ENCODE assay signal across 1 cellular context in genomic region chr11:14520086-14520901, GRCh38.
TF ChIP-seq lines count a peak whose summit lies in the region.

Gene PSMA1 (minus strand): TSS chr11:14520386. CDS start chr11:14520299, 87 bp downstream.

TF ChIP-seq in K562, 482 proteins besides CTCF, POLR2A, EP300 and RAD21 (continued from another document and continues in another):
- no peak for TF ChIP-seq HNRNPH1 (optimal IDR thresholded peaks at IDR 0.05; ENCODE audit: low read depth, low read length)
- TF ChIP-seq ZNF23 (CRISPR knock-in tag; IDR thresholded peaks at IDR 0.05): no peak
- no peak for TF ChIP-seq HBP1 (CRISPR knock-in tag; IDR thresholded peaks at IDR 0.05)
- TF ChIP-seq XRCC3 (IDR thresholded peaks at IDR 0.05): no peak
- TF ChIP-seq SNAPC5 (CRISPR knock-in tag; IDR thresholded peaks at IDR 0.05): no peak
- peak in 2 of 3 experiments; percentile 71 to 80 for TF ChIP-seq YY1 (IDR thresholded peaks at IDR 0.05; ENCODE audit: borderline replicate concordance in 1 of 3, control insufficient read depth in 1 of 3, extremely low read depth in 1 of 3, insufficient read depth in 3 of 3, insufficient read length in 1 of 3, insufficient replicate concordance in 2 of 3, low read depth in 1 of 3, low read length in 2 of 3)
- no peak for TF ChIP-seq RBM39 (optimal IDR thresholded peaks at IDR 0.05; ENCODE audit: low read depth, low read length)
- TF ChIP-seq ZC3H11A (IDR thresholded peaks at IDR 0.05; ENCODE audit: low read depth, low read length): no peak
- no peak for TF ChIP-seq BRF1 (IDR thresholded peaks at IDR 0.05; ENCODE audit: borderline replicate concordance, extremely low read depth, insufficient read length)
- no peak for TF ChIP-seq GATAD2A (IDR thresholded peaks at IDR 0.05)
- peak; percentile 79 for TF ChIP-seq VEZF1 (CRISPR knock-in tag; IDR thresholded peaks at IDR 0.05)
- no peak for TF ChIP-seq MEF2A (IDR thresholded peaks at IDR 0.05; ENCODE audit: control insufficient read depth, low read depth, low read length)
- no peak for TF ChIP-seq ZBTB26 (CRISPR knock-in tag; IDR thresholded peaks at IDR 0.05)
- TF ChIP-seq SMARCE1 (IDR thresholded peaks at IDR 0.05): peak; percentile 18
- peak; percentile 40; the same call in 1 of the 2 replicates for TF ChIP-seq FOXK1 (CRISPR knock-in tag; IDR thresholded peaks at IDR 0.05; ENCODE audit: borderline replicate concordance)
- peak; percentile 90 for TF ChIP-seq ETS1 (conservative IDR thresholded peaks at IDR 0.05; ENCODE audit: control insufficient read depth, low read depth, low read length)
- no peak for TF ChIP-seq FUS (optimal IDR thresholded peaks at IDR 0.05; ENCODE audit: low read depth, low read length)
- TF ChIP-seq MBD1 (CRISPR knock-in tag; IDR thresholded peaks at IDR 0.05): no peak
- TF ChIP-seq ZBTB49 (CRISPR knock-in tag; IDR thresholded peaks at IDR 0.05; ENCODE audit: borderline replicate concordance): no peak
- peak; percentile 85 for TF ChIP-seq MTA3 (IDR thresholded peaks at IDR 0.05; ENCODE audit: borderline replicate concordance)
- TF ChIP-seq THRAP3 (IDR thresholded peaks at IDR 0.05; ENCODE audit: borderline replicate concordance): no peak
- peak in 1 of 2 experiments; percentile 31; a peak in 1 of 4 replicates for TF ChIP-seq SIX5 (IDR thresholded peaks at IDR 0.05; ENCODE audit: borderline replicate concordance in 1 of 2, insufficient read depth in 1 of 2, low read depth in 1 of 2, low read length in 2 of 2)
- no peak for TF ChIP-seq BDP1 (IDR thresholded peaks at IDR 0.05; ENCODE audit: insufficient read depth, insufficient read length)
- no peak for TF ChIP-seq ASH1L (IDR thresholded peaks at IDR 0.05; ENCODE audit: borderline replicate concordance, low read depth, partially characterized antibody)
- no peak for TF ChIP-seq U2AF1 (optimal IDR thresholded peaks at IDR 0.05; ENCODE audit: low read depth, low read length)
- TF ChIP-seq NFXL1 (CRISPR knock-in tag; IDR thresholded peaks at IDR 0.05): no peak
- peak; percentile 49 for TF ChIP-seq MXD1 (CRISPR knock-in tag; IDR thresholded peaks at IDR 0.05; ENCODE audit: borderline replicate concordance, poor library complexity, severe bottlenecking)
- peak; percentile 71 for TF ChIP-seq SAP30 (IDR thresholded peaks at IDR 0.05; ENCODE audit: borderline replicate concordance, insufficient read depth, low read depth, low read length, poor library complexity, severe bottlenecking)
- TF ChIP-seq FOXP4 (CRISPR knock-in tag; IDR thresholded peaks at IDR 0.05; ENCODE audit: borderline replicate concordance): 0 out of 2 replicates have a peak, but pooled peaks have one; percentile 24
- peak; percentile 83 for TF ChIP-seq ATF7 (IDR thresholded peaks at IDR 0.05)
- peak in 1 of 2 experiments; percentile 61; a peak in 2 of 4 replicates for TF ChIP-seq RCOR1 (IDR thresholded peaks at IDR 0.05; ENCODE audit: borderline replicate concordance in 1 of 2, low read depth in 2 of 2, low read length in 2 of 2)
- TF ChIP-seq BRD9 (IDR thresholded peaks at IDR 0.05; ENCODE audit: low read depth, partially characterized antibody): peak; percentile 15
- peak; percentile 90 for TF ChIP-seq POLR2AphosphoS5 (IDR thresholded peaks at IDR 0.05; ENCODE audit: control insufficient read depth, insufficient read depth, low read depth, low read length)
- TF ChIP-seq ZFP36 (IDR thresholded peaks at IDR 0.05; ENCODE audit: low read depth, low read length, partially characterized antibody): no peak
- peak; percentile 89 for TF ChIP-seq NFE2 (IDR thresholded peaks at IDR 0.05; ENCODE audit: low read depth)
- TF ChIP-seq CCNT2 (IDR thresholded peaks at IDR 0.05; ENCODE audit: borderline replicate concordance, extremely low read depth, insufficient read length, low read depth, low read length): peak; percentile 47
- TF ChIP-seq ZHX1 (conservative IDR thresholded peaks at IDR 0.05; ENCODE audit: low read length): no peak
- no peak for TF ChIP-seq ZNF551 (CRISPR knock-in tag; IDR thresholded peaks at IDR 0.05)
- no peak for TF ChIP-seq ZC3H4 (CRISPR knock-in tag; IDR thresholded peaks at IDR 0.05; ENCODE audit: borderline replicate concordance)
- no peak for TF ChIP-seq ZNF174 (CRISPR knock-in tag; IDR thresholded peaks at IDR 0.05)
- no peak for TF ChIP-seq PPARD (CRISPR knock-in tag; IDR thresholded peaks at IDR 0.05)
- TF ChIP-seq FOXK2 (conservative IDR thresholded peaks at IDR 0.05 in 1 of 2, IDR thresholded peaks at IDR 0.05 in 1 of 2; ENCODE audit: low read depth in 2 of 2): peak; percentile 59 to 60; a peak in 3 of 4 replicates
- peak; percentile 98 for TF ChIP-seq L3MBTL2 (IDR thresholded peaks at IDR 0.05)
- no peak for TF ChIP-seq FIP1L1 (IDR thresholded peaks at IDR 0.05; ENCODE audit: low read depth, low read length, poor library complexity, severe bottlenecking)
- TF ChIP-seq ZNF644 (tag; IDR thresholded peaks at IDR 0.05; ENCODE audit: low read depth): no peak
- peak; percentile 90 for TF ChIP-seq SMAD4 (CRISPR knock-in tag; conservative IDR thresholded peaks at IDR 0.05)
- no peak for TF ChIP-seq CTCFL (IDR thresholded peaks at IDR 0.05; ENCODE audit: borderline replicate concordance, insufficient read depth, low read depth, low read length, poor library complexity, severe bottlenecking)
